8 cellular contexts compared by ENCODE assay signal in the genomic region with DNA sequence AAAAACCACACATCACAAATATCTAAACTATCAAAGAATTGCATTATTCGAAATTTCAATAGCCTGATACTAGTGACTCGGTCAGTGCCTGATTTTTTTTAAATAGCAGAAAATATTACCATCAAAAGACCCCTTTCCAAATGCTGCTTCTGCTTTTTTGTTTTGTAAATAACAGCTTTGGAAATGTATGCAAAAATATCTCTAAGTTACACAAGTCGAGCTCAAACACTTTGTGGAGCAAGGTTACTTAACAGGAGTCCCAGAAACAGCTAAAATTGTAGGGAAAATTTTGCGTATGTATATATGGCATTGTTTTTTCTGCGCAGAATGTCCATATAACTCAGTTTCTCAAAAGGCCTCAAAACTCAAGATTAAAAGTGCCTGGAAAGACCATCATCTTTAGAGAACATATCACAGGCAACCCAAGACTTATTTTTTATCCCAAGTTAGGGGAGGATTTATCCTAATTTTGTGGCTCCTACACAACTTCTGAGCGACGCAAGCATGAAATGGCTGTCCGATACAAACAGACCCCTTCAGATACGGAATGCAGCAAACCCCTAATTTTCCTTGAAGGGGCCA. TPM values are rescaled to one million over a fixed set of nuclear protein-coding genes. Genes with fewer than 3 reads are reported as not detected.
DNase-seq lines count a peak whose midpoint lies in the region; ATAC-seq and TF ChIP-seq lines count a peak whose summit lies in the region.

No MANE protein-coding gene starts in this region.

- TF ChIP-seq EP300 in stomach (IDR thresholded peaks at IDR 0.05) = no peak

- H3K36me3 Mint-ChIP-seq in activated CD8-positive, alpha-beta T cell treated with anti-CD3 and anti-CD28 coated beads, Interleukin-2, amount 10 ng/mL, durations not matched to agents 7 days and 5 days (ENCODE audit: low read depth) = peaks cover 20% of the 10 kb centered on the region

- DNase-seq in DMS79 treated with DMSO at 0.1 percent for 48 hours (lab: John Stamatoyannopoulos, UW) (peak; percentile 63), DMS79 (lab: John Stamatoyannopoulos, UW) (no peak), stomach (no peak), HCEC 1CT (no peak), NCI-H1092 treated with DMSO at 0.1 percent for 48 hours (lab: John Stamatoyannopoulos, UW) (no peak)
- DNase-seq in activated CD8-positive, alpha-beta T cell treated with anti-CD3 and anti-CD28 coated beads, Interleukin-2, amount 10 ng/mL, durations not matched to agents 7 days and 5 days = no peak

- H3K4me1 Mint-ChIP-seq in activated CD8-positive, alpha-beta T cell treated with anti-CD3 and anti-CD28 coated beads, Interleukin-2, amount 10 ng/mL, durations not matched to agents 7 days and 5 days (ENCODE audit: low read depth) = peaks cover 35% of the 10 kb centered on the region

- H3K36me3 ChIP-seq in iPS-20b (ENCODE audit: insufficient read depth, low read depth, low read length) (no peaks in the 10 kb centered on the region), stomach (no peaks in the 10 kb centered on the region)

- no peaks in the 10 kb centered on the region for H3K9me3 Mint-ChIP-seq in activated CD8-positive, alpha-beta T cell treated with anti-CD3 and anti-CD28 coated beads, Interleukin-2, amount 10 ng/mL, durations not matched to agents 7 days and 5 days (ENCODE audit: insufficient read depth)

- no peak overlapping the region for H3K27ac ChIP-seq in iPS-20b (ENCODE audit: low read length)
- peak overlapping the region; percentile 97 to 99 (median 98) for H3K27ac ChIP-seq in stomach

- POLR2A ChIA-PET in activated CD8-positive, alpha-beta T cell treated with anti-CD3 and anti-CD28 coated beads, Interleukin-2, amount 10 ng/mL, durations not matched to agents 7 days and 5 days (lab: Charles Lee) = interaction anchor here (1.0 to 3.2 kb wide), 3 partner anchors 56 to 69 kb away, joined by 3 to 35 read pairs (median 6); no protein-coding TSS in a partner anchor

- peak overlapping the region; percentile 85 for H3K4me3 Mint-ChIP-seq in activated CD8-positive, alpha-beta T cell treated with anti-CD3 and anti-CD28 coated beads, Interleukin-2, amount 10 ng/mL, durations not matched to agents 7 days and 5 days

- intact Hi-C loops in stomach (cut with DNase I; ENCODE audit: low total_unique reads) = loop anchor here (10.0 kb wide), 1 partner anchor 125 kb away; no protein-coding TSS in a partner anchor

- H3K9me3 ChIP-seq in iPS-20b (ENCODE audit: insufficient read depth, low read depth, low read length) (no peaks in the 10 kb centered on the region), stomach (no peaks in the 10 kb centered on the region)

- peak overlapping the region; percentile 28; the same call in 1 of the 2 replicates for H3K9ac ChIP-seq in iPS-20b (ENCODE audit: low read depth, low read length)

- peak overlapping the region; percentile 74 for H3K4me3 ChIP-seq in iPS-20b (ENCODE audit: low read length)
- H3K4me3 ChIP-seq in stomach = peak overlapping the region; percentile 79 to 96 (median 92)

- H3K4me1 ChIP-seq in iPS-20b (ENCODE audit: insufficient read depth, low read length) = peaks cover 6% of the 10 kb centered on the region
- H3K4me1 ChIP-seq in stomach = peaks cover 13 to 51% (median 40%) of the 10 kb centered on the region in 4 donors

- no peaks in the 10 kb centered on the region for H3K27me3 Mint-ChIP-seq in activated CD8-positive, alpha-beta T cell treated with anti-CD3 and anti-CD28 coated beads, Interleukin-2, amount 10 ng/mL, durations not matched to agents 7 days and 5 days (ENCODE audit: low read depth)

- TF ChIP-seq POLR2A in stomach (IDR thresholded peaks at IDR 0.05) = no peak

- WGBS in stomach, 5 donors = 7 to 14% (median 9%) methylated on average over 9 of the region's 9 CpGs

- no peak for TF ChIP-seq CTCF in stomach (IDR thresholded peaks at IDR 0.05)

- CTCF ChIA-PET in activated CD8-positive, alpha-beta T cell treated with anti-CD3 and anti-CD28 coated beads, Interleukin-2, amount 10 ng/mL, durations not matched to agents 7 days and 5 days (lab: Charles Lee) = interaction anchor here (1.0 to 1.8 kb wide), 2 partner anchors 76 to 152 kb away, joined by 3 to 5 read pairs; no protein-coding TSS in a partner anchor

- H3K27ac Mint-ChIP-seq in activated CD8-positive, alpha-beta T cell treated with anti-CD3 and anti-CD28 coated beads, Interleukin-2, amount 10 ng/mL, durations not matched to agents 7 days and 5 days = peak overlapping the region; percentile 89

- no peak for ATAC-seq in activated CD8-positive, alpha-beta T cell treated with anti-CD3 and anti-CD28 coated beads, Interleukin-2, amount 10 ng/mL, durations not matched to agents 7 days and 5 days
- no peak for ATAC-seq in GM21447 (IDR thresholded peaks at IDR 0.05; ENCODE audit: unreplicated experiment)

- H3K27me3 ChIP-seq in iPS-20b (ENCODE audit: insufficient read depth, low read length) (peaks cover 17% of the 10 kb centered on the region; the same call in 1 of the 2 replicates), stomach (no peaks in the 10 kb centered on the region)

RNA-seq across cellular contexts. Expression of a gene that starts 1.4 kb away (rescaled TPM):
- 10 to 100 TPM; 45.7 to 48.7 TPM for total RNA-seq in activated CD8-positive, alpha-beta T cell treated with anti-CD3 and anti-CD28 coated beads, Interleukin-2, amount 10 ng/mL, durations not matched to agents 7 days and 5 days
- total RNA-seq in stomach = 10 to 100 TPM in 3 of 5 donors, 1 to 10 TPM in 2; 8.1 to 67.7 (median 45.9) TPM
- polyA plus RNA-seq in stomach = 1 to 10 TPM; 1.5 to 3.1 (median 2.1) TPM
